ENCODE assay signal across 11 cellular contexts in the genomic region with DNA sequence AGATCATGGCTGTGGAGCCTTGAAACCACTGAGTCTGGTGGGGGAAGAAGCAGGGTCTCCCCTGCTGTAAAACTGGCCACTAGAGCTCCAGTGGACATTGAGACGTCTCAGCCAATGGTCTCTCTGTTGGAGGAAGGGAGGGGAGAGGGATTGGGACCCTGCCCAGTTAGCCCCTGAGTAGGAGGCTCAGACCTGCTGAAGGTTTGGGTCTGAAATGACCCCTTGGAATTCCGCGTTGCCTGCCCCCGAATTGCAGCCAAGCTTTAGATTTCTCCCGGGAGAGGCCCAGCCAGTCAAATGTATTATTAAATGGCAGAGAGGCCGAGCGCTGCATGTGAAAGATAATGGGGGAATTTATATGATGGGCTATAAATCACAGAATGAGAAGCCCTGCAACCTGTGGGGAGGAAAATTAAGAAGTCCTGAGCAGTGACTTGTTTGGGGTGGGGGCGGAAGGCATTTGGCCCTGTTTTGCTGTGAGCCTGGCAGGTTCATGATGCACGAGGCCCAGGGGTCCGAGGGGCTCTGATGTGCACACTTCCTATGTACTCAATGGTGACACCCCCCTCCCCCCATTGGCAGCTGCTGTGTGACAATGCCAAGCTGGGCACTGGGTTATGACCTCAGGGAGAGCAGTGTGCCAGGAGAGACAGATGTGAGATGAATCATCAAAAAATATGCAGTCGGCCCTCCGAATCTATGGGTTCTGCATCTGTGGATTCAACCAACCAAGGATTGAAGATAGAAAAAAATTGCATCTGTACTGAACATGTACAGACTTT.
DNase-seq lines count a peak whose midpoint lies in the region; ATAC-seq and FAIRE-seq lines count a peak whose summit lies in the region.
"Had no signal": no experiment of that assay in that cellular context is flagged by ENCODE, and none has a peak within 500 bp of the region (broad histone marks: within the 10 kb centered on the region; RNA-seq: fewer than 3 reads in every experiment).

No MANE protein-coding gene starts in this region.

- no peak overlapping the region for H3K4me3 ChIP-seq in rectal smooth muscle tissue (ENCODE audit: low read length)
- H3K4me3 ChIP-seq: coronary artery, SJSA1, stomach had no signal

- no peak overlapping the region for H3K9ac ChIP-seq in rectal smooth muscle tissue (ENCODE audit: low read length)

- no peak for ATAC-seq in GM21619 (IDR thresholded peaks at IDR 0.05; ENCODE audit: unreplicated experiment)

- no peak for FAIRE-seq in RCC 7860 (lab: Jason Lieb, UNC)

- no peaks in the 10 kb centered on the region for H3K27me3 ChIP-seq in rectal smooth muscle tissue (ENCODE audit: control insufficient read depth, insufficient read depth, low read length)
- H3K27me3 ChIP-seq: SJSA1, stomach had no signal

- DNase-seq in ELR (ENCODE audit: low read depth) (peak; percentile 44), RCC 7860 (ENCODE audit: low spot score) (peak; percentile 44), fibroblast of peridontal ligament (ENCODE audit: extremely low read depth) (peak; percentile 71), NCI-H2081 (lab: John Stamatoyannopoulos, UW) (no peak), HuH-7.5 (ENCODE audit: low spot score) (no peak)
- DNase-seq in stimulated activated CD4-positive, alpha-beta T cell treated with anti-CD3 and anti-CD28 coated beads, Interleukin-4, amount 100 ng/mL, for 1 hour = no peak
- DNase-seq: stomach had no signal

- H3K36me3 ChIP-seq in rectal smooth muscle tissue (ENCODE audit: control insufficient read depth, insufficient read depth, low read length) = no peaks in the 10 kb centered on the region
- H3K36me3 ChIP-seq: SJSA1, stomach had no signal

- H3K4me1 ChIP-seq in rectal smooth muscle tissue (ENCODE audit: control insufficient read depth, insufficient read depth, low read length) = peaks cover 31% of the 10 kb centered on the region
- H3K4me1 ChIP-seq: SJSA1 had no signal

- peak overlapping the region; percentile 19 for H3K27ac ChIP-seq in rectal smooth muscle tissue (ENCODE audit: low read depth, low read length)
- H3K27ac ChIP-seq: coronary artery, SJSA1 had no signal

Comparison
In these comparisons a context has a peak if more than half of its experiments do, and no peak if none do; other contexts are left out.
1. DNase-seq: peak in ELR (single experiment), RCC 7860 (single experiment) and fibroblast of peridontal ligament (single experiment); none in NCI-H2081 (0 of 2), stimulated activated CD4-positive, alpha-beta T cell treated with anti-CD3 and anti-CD28 coated beads, Interleukin-4, amount 100 ng/mL, for 1 hour (single experiment) and HuH-7.5 (single experiment).